1 cellular context compared by ENCODE assay signal in the genomic region with DNA sequence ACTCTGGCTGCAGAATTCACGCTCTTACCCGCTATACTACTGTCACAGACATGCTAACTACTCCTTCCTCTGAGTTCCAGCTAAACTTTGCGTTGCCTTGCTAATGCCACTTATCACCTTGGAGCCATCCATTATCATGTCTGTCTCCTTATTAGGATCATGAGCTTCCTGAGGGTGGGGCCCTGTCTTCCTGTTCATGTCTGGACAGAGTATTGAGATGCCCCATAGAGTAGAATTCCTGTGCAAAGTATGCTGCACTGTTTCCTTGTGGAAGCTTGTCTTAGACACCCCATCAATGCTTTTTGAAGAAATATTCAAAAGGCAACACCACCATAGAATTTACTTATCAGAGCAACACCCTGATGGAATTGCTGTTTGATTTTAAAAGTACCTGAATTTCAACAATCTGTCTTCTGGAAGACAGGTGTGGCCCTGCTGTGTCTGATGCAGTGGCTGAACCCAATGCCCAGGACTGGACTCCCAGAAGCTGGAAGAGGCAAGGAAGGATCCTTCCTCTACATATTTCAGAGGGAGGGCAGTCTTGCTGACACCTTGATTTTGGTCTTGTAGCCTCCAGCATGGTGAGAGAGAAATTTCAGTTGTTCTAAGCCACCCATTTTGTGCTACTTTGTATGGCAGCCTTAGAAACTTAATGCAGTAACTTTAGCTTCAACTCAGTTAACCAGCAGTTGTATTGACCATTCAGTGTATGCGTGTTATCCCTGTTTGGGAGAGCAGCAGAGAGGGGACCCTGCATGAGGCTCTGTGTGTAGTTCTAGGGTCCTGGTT.
TF ChIP-seq lines count a peak whose summit lies in the region.

No MANE protein-coding gene starts in this region.

TF ChIP-seq in HepG2, 621 proteins besides CTCF, POLR2A, EP300 and RAD21:
- no peak for TF ChIP-seq HOXA5 (CRISPR knock-in tag; IDR thresholded peaks at IDR 0.05)
- TF ChIP-seq REPIN1 (CRISPR knock-in tag; IDR thresholded peaks at IDR 0.05; ENCODE audit: borderline replicate concordance, low read depth), result no peak
- TF ChIP-seq, protein P1, sequence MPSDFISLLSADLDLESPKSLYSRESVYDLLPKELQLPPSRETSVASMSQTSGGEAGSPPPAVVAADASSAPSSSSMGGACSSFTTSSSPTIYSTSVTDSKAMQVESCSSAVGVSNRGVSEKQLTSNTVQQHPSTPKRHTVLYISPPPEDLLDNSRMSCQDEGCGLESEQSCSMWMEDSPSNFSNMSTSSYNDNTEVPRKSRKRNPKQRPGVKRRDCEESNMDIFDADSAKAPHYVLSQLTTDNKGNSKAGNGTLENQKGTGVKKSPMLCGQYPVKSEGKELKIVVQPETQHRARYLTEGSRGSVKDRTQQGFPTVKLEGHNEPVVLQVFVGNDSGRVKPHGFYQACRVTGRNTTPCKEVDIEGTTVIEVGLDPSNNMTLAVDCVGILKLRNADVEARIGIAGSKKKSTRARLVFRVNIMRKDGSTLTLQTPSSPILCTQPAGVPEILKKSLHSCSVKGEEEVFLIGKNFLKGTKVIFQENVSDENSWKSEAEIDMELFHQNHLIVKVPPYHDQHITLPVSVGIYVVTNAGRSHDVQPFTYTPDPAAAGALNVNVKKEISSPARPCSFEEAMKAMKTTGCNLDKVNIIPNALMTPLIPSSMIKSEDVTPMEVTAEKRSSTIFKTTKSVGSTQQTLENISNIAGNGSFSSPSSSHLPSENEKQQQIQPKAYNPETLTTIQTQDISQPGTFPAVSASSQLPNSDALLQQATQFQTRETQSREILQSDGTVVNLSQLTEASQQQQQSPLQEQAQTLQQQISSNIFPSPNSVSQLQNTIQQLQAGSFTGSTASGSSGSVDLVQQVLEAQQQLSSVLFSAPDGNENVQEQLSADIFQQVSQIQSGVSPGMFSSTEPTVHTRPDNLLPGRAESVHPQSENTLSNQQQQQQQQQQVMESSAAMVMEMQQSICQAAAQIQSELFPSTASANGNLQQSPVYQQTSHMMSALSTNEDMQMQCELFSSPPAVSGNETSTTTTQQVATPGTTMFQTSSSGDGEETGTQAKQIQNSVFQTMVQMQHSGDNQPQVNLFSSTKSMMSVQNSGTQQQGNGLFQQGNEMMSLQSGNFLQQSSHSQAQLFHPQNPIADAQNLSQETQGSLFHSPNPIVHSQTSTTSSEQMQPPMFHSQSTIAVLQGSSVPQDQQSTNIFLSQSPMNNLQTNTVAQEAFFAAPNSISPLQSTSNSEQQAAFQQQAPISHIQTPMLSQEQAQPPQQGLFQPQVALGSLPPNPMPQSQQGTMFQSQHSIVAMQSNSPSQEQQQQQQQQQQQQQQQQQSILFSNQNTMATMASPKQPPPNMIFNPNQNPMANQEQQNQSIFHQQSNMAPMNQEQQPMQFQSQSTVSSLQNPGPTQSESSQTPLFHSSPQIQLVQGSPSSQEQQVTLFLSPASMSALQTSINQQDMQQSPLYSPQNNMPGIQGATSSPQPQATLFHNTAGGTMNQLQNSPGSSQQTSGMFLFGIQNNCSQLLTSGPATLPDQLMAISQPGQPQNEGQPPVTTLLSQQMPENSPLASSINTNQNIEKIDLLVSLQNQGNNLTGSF (CRISPR knock-in tag; IDR thresholded peaks at IDR 0.05), result no peak
- no peak for TF ChIP-seq MTF2 (CRISPR knock-in tag; IDR thresholded peaks at IDR 0.05; ENCODE audit: borderline replicate concordance)
- TF ChIP-seq ZMYM2 (CRISPR knock-in tag; IDR thresholded peaks at IDR 0.05), result no peak
- no peak for TF ChIP-seq ZNF781 (CRISPR knock-in tag; IDR thresholded peaks at IDR 0.05; ENCODE audit: borderline replicate concordance, not compliant biosample characterization)
- no peak for TF ChIP-seq FOXK2 (IDR thresholded peaks at IDR 0.05)
- TF ChIP-seq ZNF773 (CRISPR knock-in tag; IDR thresholded peaks at IDR 0.05; ENCODE audit: borderline replicate concordance), result no peak
- TF ChIP-seq TAF15 (IDR thresholded peaks at IDR 0.05; ENCODE audit: low read depth, low read length, poor library complexity, severe bottlenecking), result no peak
- no peak for TF ChIP-seq ZNF724P (CRISPR knock-in tag; IDR thresholded peaks at IDR 0.05; ENCODE audit: borderline replicate concordance)
- no peak for TF ChIP-seq PRMT3 (CRISPR knock-in tag; IDR thresholded peaks at IDR 0.05; ENCODE audit: borderline replicate concordance, low read depth)
- TF ChIP-seq NR2F2 (IDR thresholded peaks at IDR 0.05; ENCODE audit: borderline replicate concordance, low read depth), result no peak
- no peak for TF ChIP-seq TCF7L2 (IDR thresholded peaks at IDR 0.05; ENCODE audit: low read depth, low read length)
- TF ChIP-seq, protein P2, sequence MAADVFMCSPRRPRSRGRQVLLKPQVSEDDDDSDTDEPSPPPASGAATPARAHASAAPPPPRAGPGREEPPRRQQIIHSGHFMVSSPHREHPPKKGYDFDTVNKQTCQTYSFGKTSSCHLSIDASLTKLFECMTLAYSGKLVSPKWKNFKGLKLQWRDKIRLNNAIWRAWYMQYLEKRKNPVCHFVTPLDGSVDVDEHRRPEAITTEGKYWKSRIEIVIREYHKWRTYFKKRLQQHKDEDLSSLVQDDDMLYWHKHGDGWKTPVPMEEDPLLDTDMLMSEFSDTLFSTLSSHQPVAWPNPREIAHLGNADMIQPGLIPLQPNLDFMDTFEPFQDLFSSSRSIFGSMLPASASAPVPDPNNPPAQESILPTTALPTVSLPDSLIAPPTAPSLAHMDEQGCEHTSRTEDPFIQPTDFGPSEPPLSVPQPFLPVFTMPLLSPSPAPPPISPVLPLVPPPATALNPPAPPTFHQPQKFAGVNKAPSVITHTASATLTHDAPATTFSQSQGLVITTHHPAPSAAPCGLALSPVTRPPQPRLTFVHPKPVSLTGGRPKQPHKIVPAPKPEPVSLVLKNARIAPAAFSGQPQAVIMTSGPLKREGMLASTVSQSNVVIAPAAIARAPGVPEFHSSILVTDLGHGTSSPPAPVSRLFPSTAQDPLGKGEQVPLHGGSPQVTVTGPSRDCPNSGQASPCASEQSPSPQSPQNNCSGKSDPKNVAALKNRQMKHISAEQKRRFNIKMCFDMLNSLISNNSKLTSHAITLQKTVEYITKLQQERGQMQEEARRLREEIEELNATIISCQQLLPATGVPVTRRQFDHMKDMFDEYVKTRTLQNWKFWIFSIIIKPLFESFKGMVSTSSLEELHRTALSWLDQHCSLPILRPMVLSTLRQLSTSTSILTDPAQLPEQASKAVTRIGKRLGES (CRISPR knock-in tag; IDR thresholded peaks at IDR 0.05; ENCODE audit: borderline replicate concordance), result no peak
